ENCODE assay signal across 1 cellular context in the genomic region with DNA sequence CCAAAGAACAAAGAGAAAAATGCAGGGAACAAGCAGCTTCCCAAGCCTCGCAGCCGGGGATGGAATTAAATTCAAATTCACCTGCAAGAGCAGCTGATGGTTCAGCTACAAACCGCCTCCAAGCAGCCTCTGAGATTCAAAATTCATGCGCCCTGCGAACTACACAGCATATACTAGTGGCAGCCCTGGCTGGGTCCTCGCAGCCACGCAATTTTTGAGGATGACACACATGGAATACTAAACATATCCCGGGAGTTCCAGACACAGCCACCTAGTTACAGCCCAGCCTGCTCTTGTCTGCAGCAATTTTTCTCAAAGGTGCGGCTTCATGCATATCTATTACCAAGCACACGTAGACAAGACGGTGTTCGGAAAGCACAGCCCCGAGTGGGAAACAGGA.
TF ChIP-seq lines count a peak whose summit lies in the region.

No MANE protein-coding gene starts in this region.

TF ChIP-seq in GM23338, 12 proteins besides CTCF, POLR2A, EP300 and RAD21 (continued from another document):
- TF ChIP-seq, protein P1, sequence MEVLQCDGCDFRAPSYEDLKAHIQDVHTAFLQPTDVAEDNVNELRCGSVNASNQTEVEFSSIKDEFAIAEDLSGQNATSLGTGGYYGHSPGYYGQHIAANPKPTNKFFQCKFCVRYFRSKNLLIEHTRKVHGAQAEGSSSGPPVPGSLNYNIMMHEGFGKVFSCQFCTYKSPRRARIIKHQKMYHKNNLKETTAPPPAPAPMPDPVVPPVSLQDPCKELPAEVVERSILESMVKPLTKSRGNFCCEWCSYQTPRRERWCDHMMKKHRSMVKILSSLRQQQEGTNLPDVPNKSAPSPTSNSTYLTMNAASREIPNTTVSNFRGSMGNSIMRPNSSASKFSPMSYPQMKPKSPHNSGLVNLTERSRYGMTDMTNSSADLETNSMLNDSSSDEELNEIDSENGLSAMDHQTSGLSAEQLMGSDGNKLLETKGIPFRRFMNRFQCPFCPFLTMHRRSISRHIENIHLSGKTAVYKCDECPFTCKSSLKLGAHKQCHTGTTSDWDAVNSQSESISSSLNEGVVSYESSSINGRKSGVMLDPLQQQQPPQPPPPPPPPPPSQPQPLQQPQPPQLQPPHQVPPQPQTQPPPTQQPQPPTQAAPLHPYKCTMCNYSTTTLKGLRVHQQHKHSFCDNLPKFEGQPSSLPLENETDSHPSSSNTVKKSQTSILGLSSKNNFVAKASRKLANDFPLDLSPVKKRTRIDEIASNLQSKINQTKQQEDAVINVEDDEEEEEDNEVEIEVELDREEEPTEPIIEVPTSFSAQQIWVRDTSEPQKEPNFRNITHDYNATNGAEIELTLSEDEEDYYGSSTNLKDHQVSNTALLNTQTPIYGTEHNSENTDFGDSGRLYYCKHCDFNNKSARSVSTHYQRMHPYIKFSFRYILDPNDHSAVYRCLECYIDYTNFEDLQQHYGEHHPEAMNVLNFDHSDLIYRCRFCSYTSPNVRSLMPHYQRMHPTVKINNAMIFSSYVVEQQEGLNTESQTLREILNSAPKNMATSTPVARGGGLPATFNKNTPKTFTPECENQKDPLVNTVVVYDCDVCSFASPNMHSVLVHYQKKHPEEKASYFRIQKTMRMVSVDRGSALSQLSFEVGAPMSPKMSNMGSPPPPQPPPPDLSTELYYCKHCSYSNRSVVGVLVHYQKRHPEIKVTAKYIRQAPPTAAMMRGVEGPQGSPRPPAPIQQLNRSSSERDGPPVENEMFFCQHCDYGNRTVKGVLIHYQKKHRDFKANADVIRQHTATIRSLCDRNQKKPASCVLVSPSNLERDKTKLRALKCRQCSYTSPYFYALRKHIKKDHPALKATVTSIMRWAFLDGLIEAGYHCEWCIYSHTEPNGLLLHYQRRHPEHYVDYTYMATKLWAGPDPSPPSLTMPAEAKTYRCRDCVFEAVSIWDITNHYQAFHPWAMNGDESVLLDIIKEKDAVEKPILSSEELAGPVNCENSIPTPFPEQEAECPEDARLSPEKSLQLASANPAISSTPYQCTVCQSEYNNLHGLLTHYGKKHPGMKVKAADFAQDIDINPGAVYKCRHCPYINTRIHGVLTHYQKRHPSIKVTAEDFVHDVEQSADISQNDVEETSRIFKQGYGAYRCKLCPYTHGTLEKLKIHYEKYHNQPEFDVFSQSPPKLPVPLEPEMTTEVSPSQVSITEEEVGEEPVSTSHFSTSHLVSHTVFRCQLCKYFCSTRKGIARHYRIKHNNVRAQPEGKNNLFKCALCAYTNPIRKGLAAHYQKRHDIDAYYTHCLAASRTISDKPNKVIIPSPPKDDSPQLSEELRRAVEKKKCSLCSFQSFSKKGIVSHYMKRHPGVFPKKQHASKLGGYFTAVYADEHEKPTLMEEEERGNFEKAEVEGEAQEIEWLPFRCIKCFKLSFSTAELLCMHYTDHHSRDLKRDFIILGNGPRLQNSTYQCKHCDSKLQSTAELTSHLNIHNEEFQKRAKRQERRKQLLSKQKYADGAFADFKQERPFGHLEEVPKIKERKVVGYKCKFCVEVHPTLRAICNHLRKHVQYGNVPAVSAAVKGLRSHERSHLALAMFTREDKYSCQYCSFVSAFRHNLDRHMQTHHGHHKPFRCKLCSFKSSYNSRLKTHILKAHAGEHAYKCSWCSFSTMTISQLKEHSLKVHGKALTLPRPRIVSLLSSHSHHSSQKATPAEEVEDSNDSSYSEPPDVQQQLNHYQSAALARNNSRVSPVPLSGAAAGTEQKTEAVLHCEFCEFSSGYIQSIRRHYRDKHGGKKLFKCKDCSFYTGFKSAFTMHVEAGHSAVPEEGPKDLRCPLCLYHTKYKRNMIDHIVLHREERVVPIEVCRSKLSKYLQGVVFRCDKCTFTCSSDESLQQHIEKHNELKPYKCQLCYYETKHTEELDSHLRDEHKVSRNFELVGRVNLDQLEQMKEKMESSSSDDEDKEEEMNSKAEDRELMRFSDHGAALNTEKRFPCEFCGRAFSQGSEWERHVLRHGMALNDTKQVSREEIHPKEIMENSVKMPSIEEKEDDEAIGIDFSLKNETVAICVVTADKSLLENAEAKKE (CRISPR knock-in tag; IDR thresholded peaks at IDR 0.05) = no peak
- TF ChIP-seq STAT1 (IDR thresholded peaks at IDR 0.05; ENCODE audit: unreplicated experiment) = no peak
- TF ChIP-seq CREB1 (CRISPR knock-in tag; IDR thresholded peaks at IDR 0.05; ENCODE audit: low read depth) = no peak
- no peak for TF ChIP-seq EZH2 (IDR thresholded peaks at IDR 0.05; ENCODE audit: low read depth, unreplicated experiment)
- no peak for TF ChIP-seq NANOG (IDR thresholded peaks at IDR 0.05; ENCODE audit: borderline replicate concordance)
